In genomic region chr19:460877-461609, GRCh38 we compare ENCODE assay signal across 8 cellular contexts. TPM values are rescaled to one million over a fixed set of nuclear protein-coding genes. Genes with fewer than 3 reads are reported as not detected.
DNase-seq lines count a peak whose midpoint lies in the region; ATAC-seq, FAIRE-seq and TF ChIP-seq lines count a peak whose summit lies in the region.

Gene SHC2 (minus strand): TSS chr19:461033. CDS start chr19:460996, 37 bp downstream.

- H3K4me2 ChIP-seq in osteoblast (ENCODE audit: insufficient read depth, low read length) = peak within 1 kb of the TSS; percentile 32

- H3K4me3 ChIP-seq in osteoblast (ENCODE audit: insufficient read depth, low read length) = peak within 1 kb of the TSS; percentile 51

- no peak for ATAC-seq in GM21390 (IDR thresholded peaks at IDR 0.05; ENCODE audit: unreplicated experiment)
- ATAC-seq in GM21619 (IDR thresholded peaks at IDR 0.05; ENCODE audit: unreplicated experiment) = no peak

- no peaks in the 10 kb centered on the region for H4K20me1 ChIP-seq in osteoblast (ENCODE audit: insufficient read depth, low read length)

- H3K9me3 ChIP-seq in osteoblast (ENCODE audit: low read depth, low read length) = no peaks in the 10 kb centered on the region

- no peaks in the 10 kb centered on the region for H3K4me1 ChIP-seq in osteoblast (ENCODE audit: insufficient read depth, low read length)

- peak within 1 kb of the TSS; percentile 25 for H2AFZ ChIP-seq in osteoblast (ENCODE audit: low read length)

- H3K27me3 ChIP-seq in osteoblast (ENCODE audit: insufficient read depth, low read length) = peaks cover 23% of the 10 kb centered on the region

- H3K27ac ChIP-seq in osteoblast (ENCODE audit: low read depth, low read length) = no peak within 1 kb of the TSS

- TF ChIP-seq CTCF in osteoblast (IDR thresholded peaks at IDR 0.05; ENCODE audit: extremely low read depth, low read depth, low read length) = no peak

- FAIRE-seq in frontal cortex (lab: Jason Lieb, UNC) = no peak

- peak; percentile 88 for DNase-seq in D341Med (ENCODE audit: low spot score)
- DNase-seq in SK-MEL-5 (ENCODE audit: low read depth, low spot score) = peak; percentile 8
- peak; percentile 84 to 85 for DNase-seq in frontal cortex (ENCODE audit: low spot score in 2 of 2)
- no peak for DNase-seq in osteoblast (ENCODE audit: insufficient read length, low spot score, missing footprints)
- no peak for DNase-seq in NCI-H524 (lab: John Stamatoyannopoulos, UW)
- no peak for DNase-seq in DMS79 treated with DMSO at 0.1 percent for 48 hours (lab: John Stamatoyannopoulos, UW)

- H3K36me3 ChIP-seq in osteoblast (ENCODE audit: insufficient read depth, low read length) = no peaks in the 10 kb centered on the region

- H3K79me2 ChIP-seq in osteoblast (ENCODE audit: insufficient read depth, low read length) = no peaks in the 10 kb centered on the region

- in situ Hi-C loops in SK-MEL-5 (cut with HindIII; ENCODE audit: low pct_unique_long_range_greater_than_20kb, low sequenced_read_pairs) = no loop called here

RNA-seq across cellular contexts. Expression of gene SHC2, which starts in this region (rescaled TPM):
- total RNA-seq in SK-MEL-5 (2014; rRNA removed; shearing (Covaris generic)) = 6.7 and 7.0 TPM in 2 replicates
- polyA plus RNA-seq in SK-MEL-5 (2015; cell fraction: cytosol; rRNA removed) = 11.2 and 13.5 TPM in 2 replicates
- polyA plus RNA-seq in SK-MEL-5 (2015; cell fraction: nucleus; rRNA removed) = 141 and 145 TPM in 2 replicates
- 9.8 TPM for total RNA-seq in frontal cortex
- 0.36 and 1.5 TPM in 2 replicates for total RNA-seq in osteoblast

Comparison
In these comparisons a context has a peak if more than half of its experiments do, and no peak if none do; other contexts are left out.
1. DNase-seq: peak in D341Med (single experiment), SK-MEL-5 (single experiment) and frontal cortex (2 of 2); none in osteoblast (single experiment), NCI-H524 (0 of 2) and DMS79 treated with DMSO at 0.1 percent for 48 hours (single experiment).